In genomic region chrX:22666441-22666840, GRCh38 we compare ENCODE assay signal across 8 cellular contexts.
DNase-seq lines count a peak whose midpoint lies in the region; ATAC-seq and TF ChIP-seq lines count a peak whose summit lies in the region.

No MANE protein-coding gene starts in this region.

- CTCF ChIA-PET in A673 (lab: Charles Lee): interaction anchor here (0.6 to 1.6 kb wide), 5 partner anchors 16 to 651 kb away, joined by 3 to 9 read pairs (median 8); no protein-coding TSS in a partner anchor
- CTCF ChIA-PET in T-cell (lab: Charles Lee): no interaction called here

- BruUV-seq in A673 (replicated peaks; lab: Mats Ljungman, UMichigan): no TSS peak

- H3K4me1 ChIP-seq in A673 (ENCODE audit: insufficient read depth, low read length, poor library complexity, severe bottlenecking): peaks cover 7% of the 10 kb centered on the region

- POLR2A ChIA-PET in A673 (lab: Charles Lee; ENCODE audit: low non-redundant PET) (no interaction called here), T-cell (lab: Charles Lee) (no interaction called here)

- no peaks in the 10 kb centered on the region for H3K36me3 Mint-ChIP-seq in T-cell

- no peaks in the 10 kb centered on the region for H3K4me1 Mint-ChIP-seq in T-cell

- peaks cover 0 to 5% (median 4%) of the 10 kb centered on the region in 3 donors for H3K9me3 Mint-ChIP-seq in T-cell

- H3K36me3 ChIP-seq in A673 (ENCODE audit: insufficient read depth, low read length, poor library complexity, severe bottlenecking): no peaks in the 10 kb centered on the region

- no peaks in the 10 kb centered on the region for H3K27me3 ChIP-seq in A673 (replicated peaks; ENCODE audit: insufficient read depth, low read depth, low read length, poor library complexity)

- intact Hi-C loops in A673 (cut with micrococcal nuclease; ENCODE audit: unreplicated experiment): loop anchor here (2.0 kb wide), 1 partner anchor 82 kb away; no protein-coding TSS in a partner anchor

- no peak overlapping the region for H3K27ac ChIP-seq in A673 (ENCODE audit: low read depth, low read length, poor library complexity, severe bottlenecking)

- peaks cover 0 to 4% of the 10 kb centered on the region in 2 donors for H3K27me3 Mint-ChIP-seq in T-cell

- H3K9me3 ChIP-seq in A673 (ENCODE audit: low read depth, low read length, poor library complexity, severe bottlenecking): no peaks in the 10 kb centered on the region

- ATAC-seq in GM21723 (IDR thresholded peaks at IDR 0.05; ENCODE audit: unreplicated experiment) (no peak), T-cell (replicated peaks in 1 of 4) (no peak)

- TF ChIP-seq CTCF in A673 (conservative IDR thresholded peaks at IDR 0.05; ENCODE audit: low read depth, low read length) (peak; percentile 62), GM12875 (IDR thresholded peaks at IDR 0.05; ENCODE audit: borderline replicate concordance, insufficient read depth, low read depth, low read length) (peak; percentile 52; the same call in 1 of the 2 replicates), fibroblast of mammary gland (conservative IDR thresholded peaks at IDR 0.05; ENCODE audit: control insufficient read depth, insufficient read depth, low read depth, low read length) (peak; percentile 36)

- no peak overlapping the region for H3K27ac Mint-ChIP-seq in T-cell

- H3K4me3 ChIP-seq in A673 (ENCODE audit: low read depth, low read length, poor library complexity, severe bottlenecking): no peak overlapping the region
- no peak overlapping the region for H3K4me3 ChIP-seq in GM12875 (ENCODE audit: low read depth, low read length)
- H3K4me3 ChIP-seq in fibroblast of mammary gland (ENCODE audit: control insufficient read depth, low read depth, low read length): no peak overlapping the region

- DNase-seq in A673 (ENCODE audit: low spot score): peak; percentile 85
- peak; percentile 77 for DNase-seq in NCI-H748 (lab: John Stamatoyannopoulos, UW; ENCODE audit: unreplicated experiment)
- peak; percentile 61 for DNase-seq in fibroblast of mammary gland (ENCODE audit: low read depth)
- no peak for DNase-seq in stimulated activated naive CD4-positive, alpha-beta T cell treated with Interleukin-2 at 50 U/mL for 16 hours (lab: John Stamatoyannopoulos, UW)
- DNase-seq in NCI-H510A (lab: John Stamatoyannopoulos, UW): no peak
- DNase-seq in T-cell: no peak

- H3K4me3 Mint-ChIP-seq in T-cell: no peak overlapping the region

Comparison
In these comparisons a context has a peak if more than half of its experiments do, and no peak if none do; other contexts are left out.
1. DNase-seq: peak in A673 (single experiment), NCI-H748 (single experiment) and fibroblast of mammary gland (single experiment); none in stimulated activated naive CD4-positive, alpha-beta T cell treated with Interleukin-2 at 50 U/mL for 16 hours (single experiment), NCI-H510A (single experiment) and T-cell (0 of 34).
2. Peak in every context shown above with its lines, with median percentiles within 50 percentile points of each other: CTCF ChIP-seq.